12 cellular contexts compared by ENCODE assay signal in genomic region chr11:83060965-83061364, GRCh38.
"Had no signal": no experiment of that assay in that cellular context is flagged by ENCODE, and none has a peak within 500 bp of the region (broad histone marks: within the 10 kb centered on the region; RNA-seq: fewer than 3 reads in every experiment).

No MANE protein-coding gene starts in this region.

- DNase-seq: activated CD4-positive, alpha-beta T cell treated with anti-CD3 and anti-CD28 coated beads, Interleukin-2, amount 10 ng/mL, durations not matched to agents 7 days and 5 days; activated naive CD4-positive, alpha-beta T cell; heart right ventricle; left colon; nephron progenitor cell; occipital lobe; right cardiac atrium; small intestine; upper lobe of right lung had no signal

- H3K27ac Mint-ChIP-seq: activated CD4-positive, alpha-beta T cell treated with anti-CD3 and anti-CD28 coated beads, Interleukin-2, amount 10 ng/mL, durations not matched to agents 7 days and 5 days; nephron progenitor cell had no signal

- H3K4me1 ChIP-seq: prostate gland, upper lobe of right lung had no signal

- H3K4me3 Mint-ChIP-seq: activated CD4-positive, alpha-beta T cell treated with anti-CD3 and anti-CD28 coated beads, Interleukin-2, amount 10 ng/mL, durations not matched to agents 7 days and 5 days; nephron progenitor cell had no signal

- H3K27ac ChIP-seq: gastroesophageal sphincter, heart right ventricle, prostate gland, thoracic aorta, upper lobe of right lung had no signal

- H3K27me3 Mint-ChIP-seq: activated CD4-positive, alpha-beta T cell treated with anti-CD3 and anti-CD28 coated beads, Interleukin-2, amount 10 ng/mL, durations not matched to agents 7 days and 5 days had no signal

- H3K36me3 ChIP-seq: gastroesophageal sphincter, heart right ventricle, prostate gland, thoracic aorta, upper lobe of right lung had no signal

- H3K4me3 ChIP-seq: gastroesophageal sphincter, heart right ventricle, prostate gland, thoracic aorta, upper lobe of right lung had no signal

- ATAC-seq: gastroesophageal sphincter, heart right ventricle, left colon, right cardiac atrium, upper lobe of right lung had no signal

- H3K27me3 ChIP-seq: gastroesophageal sphincter, heart right ventricle, upper lobe of right lung had no signal

- H3K9me3 ChIP-seq: gastroesophageal sphincter, heart right ventricle, prostate gland, thoracic aorta, upper lobe of right lung had no signal
